ENCODE assay signal across 27 cellular contexts in genomic region chr9:115462623-115463022, GRCh38.
"Had no signal": no experiment of that assay in that cellular context is flagged by ENCODE, and none has a peak within 500 bp of the region (broad histone marks: within the 10 kb centered on the region; RNA-seq: fewer than 3 reads in every experiment).

No MANE protein-coding gene starts in this region.

- H3K27me3 ChIP-seq: pancreas, transverse colon, uterus had no signal

- H3K4me1 Mint-ChIP-seq: activated CD4-positive, alpha-beta T cell treated with anti-CD3 and anti-CD28 coated beads, Interleukin-2, amount 10 ng/mL, durations not matched to agents 24 days and 14 days; activated CD8-positive, alpha-beta memory T cell treated with anti-CD3 and anti-CD28 coated beads, Interleukin-2, amount 10 ng/mL, durations not matched to agents 7 days and 5 days; activated naive CD8-positive, alpha-beta T cell treated with anti-CD3 and anti-CD28 coated beads, Interleukin-2, amount 50 U/mL, for 24 hours; brain; stimulated activated naive CD8-positive, alpha-beta T cell treated with anti-CD3 and anti-CD28 coated beads, Interleukin-15, amount 100 ng/mL, for 72 hours had no signal

- H3K4me3 Mint-ChIP-seq: activated CD4-positive, alpha-beta T cell treated with anti-CD3 and anti-CD28 coated beads, Interleukin-2, amount 10 ng/mL, durations not matched to agents 24 days and 14 days; activated CD8-positive, alpha-beta memory T cell treated with anti-CD3 and anti-CD28 coated beads, Interleukin-2, amount 10 ng/mL, durations not matched to agents 7 days and 5 days; activated CD8-positive, alpha-beta T cell treated with anti-CD3 and anti-CD28 coated beads for 36 hours; activated naive CD8-positive, alpha-beta T cell treated with anti-CD3 and anti-CD28 coated beads, Interleukin-2, amount 50 U/mL, for 24 hours; activated T-helper 1 cell treated with anti-CD3 and anti-CD28 coated beads, Interleukin-12 subunit alpha, Interleukin-12 subunit beta, Interleukin-2, Interleukin-4 antibody, amounts not matched to agents 30 ng/mL and 10 ng/mL and 1 ng/mL, durations not matched to agents 14 hours and 24 hours and 36 hours; brain; natural killer cell treated with Interleukin-12 subunit alpha and Interleukin-12 subunit beta and Interleukin-15 and Interleukin-18, amount 100 ng/mL, for 72 hours; stimulated activated naive CD8-positive, alpha-beta T cell treated with anti-CD3 and anti-CD28 coated beads, Interleukin-15, amount 100 ng/mL, for 72 hours; T-helper 1 cell treated with Interleukin-12 subunit alpha and Interleukin-12 subunit beta and Interleukin-4 antibody, amounts not matched to agents 30 μg/mL and 1 μg/mL, for 36 hours had no signal

- H3K27me3 Mint-ChIP-seq: activated naive CD8-positive, alpha-beta T cell treated with anti-CD3 and anti-CD28 coated beads, Interleukin-2, amount 50 U/mL, for 24 hours; brain had no signal

- H3K27ac Mint-ChIP-seq: activated CD4-positive, alpha-beta T cell treated with anti-CD3 and anti-CD28 coated beads, Interleukin-2, amount 10 ng/mL, durations not matched to agents 24 days and 14 days; activated CD8-positive, alpha-beta memory T cell treated with anti-CD3 and anti-CD28 coated beads, Interleukin-2, amount 10 ng/mL, durations not matched to agents 7 days and 5 days; activated CD8-positive, alpha-beta T cell treated with anti-CD3 and anti-CD28 coated beads for 36 hours; activated naive CD8-positive, alpha-beta T cell treated with anti-CD3 and anti-CD28 coated beads, Interleukin-2, amount 50 U/mL, for 24 hours; activated T-helper 1 cell treated with anti-CD3 and anti-CD28 coated beads, Interleukin-12 subunit alpha, Interleukin-12 subunit beta, Interleukin-2, Interleukin-4 antibody, amounts not matched to agents 30 ng/mL and 10 ng/mL and 1 ng/mL, durations not matched to agents 14 hours and 24 hours and 36 hours; brain; natural killer cell treated with Interleukin-12 subunit alpha and Interleukin-12 subunit beta and Interleukin-15 and Interleukin-18, amount 100 ng/mL, for 72 hours; stimulated activated naive CD8-positive, alpha-beta T cell treated with anti-CD3 and anti-CD28 coated beads, Interleukin-15, amount 100 ng/mL, for 72 hours; T-helper 1 cell treated with Interleukin-12 subunit alpha and Interleukin-12 subunit beta and Interleukin-4 antibody, amounts not matched to agents 30 μg/mL and 1 μg/mL, for 36 hours had no signal

- H3K36me3 Mint-ChIP-seq: activated CD8-positive, alpha-beta memory T cell treated with anti-CD3 and anti-CD28 coated beads, Interleukin-2, amount 10 ng/mL, durations not matched to agents 7 days and 5 days; brain had no signal

- H3K4me1 ChIP-seq: pancreas, transverse colon, uterus had no signal

- H3K36me3 ChIP-seq: pancreas, transverse colon, uterus had no signal

- ATAC-seq: activated CD4-positive, CD25-positive, alpha-beta regulatory T cell treated with anti-CD3 and anti-CD28 coated beads, Interleukin-2, amount 50 U/mL, for 24 hours; activated CD8-positive, alpha-beta memory T cell treated with anti-CD3 and anti-CD28 coated beads, Interleukin-2, amount 10 ng/mL, durations not matched to agents 7 days and 5 days; activated CD8-positive, alpha-beta T cell treated with anti-CD3 and anti-CD28 coated beads for 36 hours; activated naive CD8-positive, alpha-beta T cell treated with anti-CD3 and anti-CD28 coated beads, Interleukin-2, amount 50 U/mL, for 24 hours; esophagus mucosa; left cardiac atrium; natural killer cell treated with Interleukin-12 subunit alpha and Interleukin-12 subunit beta and Interleukin-15 and Interleukin-18, amount 100 ng/mL, for 72 hours; pancreas; right cardiac atrium; stimulated activated naive CD8-positive, alpha-beta T cell treated with anti-CD3 and anti-CD28 coated beads, Interleukin-15, amount 100 ng/mL, for 72 hours had no signal

- H3K9me3 Mint-ChIP-seq: activated CD4-positive, alpha-beta T cell treated with anti-CD3 and anti-CD28 coated beads, Interleukin-2, amount 10 ng/mL, durations not matched to agents 24 days and 14 days; activated CD8-positive, alpha-beta T cell treated with anti-CD3 and anti-CD28 coated beads for 36 hours; activated naive CD8-positive, alpha-beta T cell treated with anti-CD3 and anti-CD28 coated beads, Interleukin-2, amount 50 U/mL, for 24 hours; activated T-helper 1 cell treated with anti-CD3 and anti-CD28 coated beads, Interleukin-12 subunit alpha, Interleukin-12 subunit beta, Interleukin-2, Interleukin-4 antibody, amounts not matched to agents 30 ng/mL and 10 ng/mL and 1 ng/mL, durations not matched to agents 14 hours and 24 hours and 36 hours; T-helper 1 cell treated with Interleukin-12 subunit alpha and Interleukin-12 subunit beta and Interleukin-4 antibody, amounts not matched to agents 30 μg/mL and 1 μg/mL, for 36 hours had no signal

- H3K9me3 ChIP-seq: pancreas, transverse colon, uterus had no signal

- DNase-seq: activated CD4-positive, alpha-beta T cell treated with anti-CD3 and anti-CD28 coated beads, Interleukin-2, amount 10 ng/mL, durations not matched to agents 24 days and 14 days; activated CD8-positive, alpha-beta memory T cell treated with anti-CD3 and anti-CD28 coated beads, Interleukin-2, amount 10 ng/mL, durations not matched to agents 7 days and 5 days; activated CD8-positive, alpha-beta T cell treated with anti-CD3 and anti-CD28 coated beads for 36 hours; activated gamma-delta T cell; activated naive CD4-positive, alpha-beta T cell treated with anti-CD3 and anti-CD28 coated beads, Interleukin-2, amount 50 U/mL, for 16 hours; activated naive CD8-positive, alpha-beta T cell treated with anti-CD3 and anti-CD28 coated beads, Interleukin-2, amount 50 U/mL, for 24 hours; activated T-cell treated with anti-CD3 and anti-CD28 coated beads for 4 hours; anterior cingulate cortex; caudate nucleus; effector memory CD4-positive, alpha-beta T cell; foreskin melanocyte; glutamatergic neuron; hippocampal formation; left cardiac atrium; pancreas; right cardiac atrium; stimulated activated CD4-positive, alpha-beta T cell treated with anti-CD3 and anti-CD28 coated beads, Interleukin-12 subunit alpha, Interleukin-12 subunit beta, amount 100 ng/mL, for 4 hours; stimulated activated naive CD8-positive, alpha-beta T cell treated with anti-CD3 and anti-CD28 coated beads, Interleukin-15, amount 100 ng/mL, for 72 hours; T1000; transverse colon; uterus had no signal

- H3K27ac ChIP-seq: pancreas, transverse colon, uterus had no signal

- H3K4me3 ChIP-seq: pancreas, transverse colon, uterus had no signal
